Comparison of ENCODE assay signal across 26 cellular contexts in genomic region chr13:113667771-113668490, GRCh38. TPM values are rescaled to one million over a fixed set of nuclear protein-coding genes. Genes with fewer than 3 reads are reported as not detected.
DNase-seq lines count a peak whose midpoint lies in the region; ATAC-seq and TF ChIP-seq lines count a peak whose summit lies in the region.
"Had no signal": no experiment of that assay in that cellular context is flagged by ENCODE, and none has a peak within 500 bp of the region (broad histone marks: within the 10 kb centered on the region; RNA-seq: fewer than 3 reads in every experiment).

No MANE protein-coding gene starts in this region.

- intact Hi-C loops in natural killer cell (cut with micrococcal nuclease) (no loop called here), posterior vena cava (cut with DNase I) (no loop called here)

- H3K4me1 Mint-ChIP-seq in natural killer cell: peaks cover 0 to 7% of the 10 kb centered on the region in 2 donors
- peaks cover 4 to 11% of the 10 kb centered on the region in 2 donors for H3K4me1 Mint-ChIP-seq in natural killer cell treated with Interleukin-12 subunit alpha and Interleukin-12 subunit beta and Interleukin-15 and Interleukin-18, amount 100 ng/mL, for 72 hours (ENCODE audit: low read depth in 2 of 2)
- H3K4me1 Mint-ChIP-seq in endodermal cell: peaks cover 22% of the 10 kb centered on the region

- H3K4me1 ChIP-seq in endodermal cell (ENCODE audit: control insufficient read depth, insufficient read depth, low read length): no peaks in the 10 kb centered on the region
- H3K4me1 ChIP-seq: HAP-1, vagina had no signal

- TF ChIP-seq CTCF in natural killer cell (IDR thresholded peaks at IDR 0.05) (no peak), endodermal cell (conservative IDR thresholded peaks at IDR 0.05) (no peak)

- ATAC-seq in natural killer cell: no peak
- ATAC-seq in natural killer cell treated with Interleukin-12 subunit alpha and Interleukin-12 subunit beta and Interleukin-15 and Interleukin-18, amount 100 ng/mL, for 72 hours: no peak
- ATAC-seq: PC-3 had no signal

- no peaks in the 10 kb centered on the region for H3K36me3 Mint-ChIP-seq in natural killer cell
- H3K36me3 Mint-ChIP-seq in natural killer cell treated with Interleukin-12 subunit alpha and Interleukin-12 subunit beta and Interleukin-15 and Interleukin-18, amount 100 ng/mL, for 72 hours: peaks cover 6% of the 10 kb centered on the region
- no peaks in the 10 kb centered on the region for H3K36me3 Mint-ChIP-seq in endodermal cell (ENCODE audit: low read depth)
- H3K36me3 Mint-ChIP-seq: CD4-positive, alpha-beta memory T cell had no signal

- no peak overlapping the region for H3K27ac ChIP-seq in endodermal cell (ENCODE audit: low read depth, low read length)
- H3K27ac ChIP-seq: SJSA1, vagina had no signal

- DNase-seq in natural killer cell: peak; percentile 11
- no peak for DNase-seq in natural killer cell treated with Interleukin-12 subunit alpha and Interleukin-12 subunit beta and Interleukin-15 and Interleukin-18, amount 100 ng/mL, for 72 hours (ENCODE audit: low spot score)
- DNase-seq in endodermal cell: peak; percentile 38
- DNase-seq in posterior vena cava (ENCODE audit: low spot score): peak; percentile 79
- no peak for DNase-seq in superior temporal gyrus (ENCODE audit: extremely low spot score)
- DNase-seq in amniotic stem cell (lab: John Stamatoyannopoulos, UW): no peak
- no peak for DNase-seq in GOT3 (lab: John Stamatoyannopoulos, UW)
- DNase-seq: activated CD4-positive, alpha-beta T cell treated with anti-CD3 and anti-CD28 coated beads, Interleukin-2, amount 50 U/mL, for 1 hour; activated CD8-positive, alpha-beta memory T cell treated with anti-CD3 and anti-CD28 coated beads, Interleukin-2, amount 50 U/mL, for 48 hours; activated naive CD4-positive, alpha-beta T cell; anterior cingulate cortex; caudate nucleus; CD4-positive, alpha-beta memory T cell; IMR-90; NCI-H1105; NCI-H2029 treated with DMSO at 0.1 percent for 48 hours; NCI-H345; PC-3; stimulated activated CD4-positive, alpha-beta T cell treated with anti-CD3 and anti-CD28 coated beads, Interleukin-4, amount 100 ng/mL, for 24 hours; T-helper 1 cell had no signal

- no peak overlapping the region for H3K4me3 ChIP-seq in endodermal cell (ENCODE audit: low read length)
- H3K4me3 ChIP-seq: HAP-1, SJSA1, vagina had no signal

- H3K27me3 Mint-ChIP-seq in natural killer cell (ENCODE audit: low read depth in 2 of 2) (no peaks in the 10 kb centered on the region), endodermal cell (ENCODE audit: insufficient read depth) (peaks cover 2% of the 10 kb centered on the region)
- no peaks in the 10 kb centered on the region for H3K27me3 Mint-ChIP-seq in natural killer cell treated with Interleukin-12 subunit alpha and Interleukin-12 subunit beta and Interleukin-15 and Interleukin-18, amount 100 ng/mL, for 72 hours

- H3K27me3 ChIP-seq in endodermal cell (ENCODE audit: control insufficient read depth, insufficient read depth, low read length, poor library complexity, severe bottlenecking): no peaks in the 10 kb centered on the region
- H3K27me3 ChIP-seq: SJSA1, vagina had no signal

- no peaks in the 10 kb centered on the region for H3K36me3 ChIP-seq in endodermal cell (ENCODE audit: control insufficient read depth, insufficient read depth, low read length)
- H3K36me3 ChIP-seq: HAP-1, SJSA1, vagina had no signal

- H3K9me3 Mint-ChIP-seq in natural killer cell (peaks cover 4% of the 10 kb centered on the region in 2 donors), endodermal cell (no peaks in the 10 kb centered on the region)
- peaks cover 5% of the 10 kb centered on the region for H3K9me3 Mint-ChIP-seq in natural killer cell treated with Interleukin-12 subunit alpha and Interleukin-12 subunit beta and Interleukin-15 and Interleukin-18, amount 100 ng/mL, for 72 hours
- H3K9me3 Mint-ChIP-seq: CD4-positive, alpha-beta memory T cell had no signal

- H3K4me3 Mint-ChIP-seq in natural killer cell (no peak overlapping the region), endodermal cell (no peak overlapping the region)
- H3K4me3 Mint-ChIP-seq in natural killer cell treated with Interleukin-12 subunit alpha and Interleukin-12 subunit beta and Interleukin-15 and Interleukin-18, amount 100 ng/mL, for 72 hours: no peak overlapping the region
- H3K4me3 Mint-ChIP-seq: CD4-positive, alpha-beta memory T cell; neural crest cell had no signal

- H3K9ac ChIP-seq in endodermal cell (ENCODE audit: extremely low read depth, low read length, poor library complexity, severe bottlenecking): no peak overlapping the region

- 91 to 97% methylated on average over 23 to 29 of the region's 29 CpGs for WGBS in endodermal cell (ENCODE audit: insufficient coverage in 1 of 2, insufficient read length in 1 of 2), 2 experiments

- H3K27ac Mint-ChIP-seq in natural killer cell (no peak overlapping the region), endodermal cell (no peak overlapping the region)
- H3K27ac Mint-ChIP-seq in natural killer cell treated with Interleukin-12 subunit alpha and Interleukin-12 subunit beta and Interleukin-15 and Interleukin-18, amount 100 ng/mL, for 72 hours: no peak overlapping the region
- H3K27ac Mint-ChIP-seq: CD4-positive, alpha-beta memory T cell had no signal

- no peaks in the 10 kb centered on the region for H3K9me3 ChIP-seq in endodermal cell (ENCODE audit: control insufficient read depth, low read length)
- H3K9me3 ChIP-seq: HAP-1, vagina had no signal

RNA-seq across cellular contexts. Expression of gene GRK1, which starts 0.9 kb away (rescaled TPM):
- total RNA-seq in natural killer cell (not detected), endodermal cell (1 to 10 TPM; 1.7 to 2.5 TPM), posterior vena cava (not detected)
- under 1 TPM in 1 of 2 donors, not detected in 1; 0.14 TPM for total RNA-seq in natural killer cell treated with Interleukin-12 subunit alpha and Interleukin-12 subunit beta and Interleukin-15 and Interleukin-18, amount 100 ng/mL, for 72 hours
- 0.25 TPM for polyA plus RNA-seq in endodermal cell (2013, experiment 1 of 2)
- polyA plus RNA-seq in endodermal cell (2013, experiment 2 of 2): 0.17 TPM
- total RNA-seq: CD4-positive, alpha-beta memory T cell; dermis microvascular lymphatic vessel endothelial cell; IMR-90; mononuclear cell; PC-3; vagina had no signal
- polyA plus RNA-seq: CD4-positive, alpha-beta memory T cell; IMR-90 had no signal

RNA-seq across cellular contexts. Expression of gene ATP4B, which starts 9.9 kb away (rescaled TPM):
- total RNA-seq in natural killer cell (not detected), endodermal cell (not detected), posterior vena cava (not detected)
- total RNA-seq in natural killer cell treated with Interleukin-12 subunit alpha and Interleukin-12 subunit beta and Interleukin-15 and Interleukin-18, amount 100 ng/mL, for 72 hours: not detected
- not detected for polyA plus RNA-seq in endodermal cell (2013, experiment 1 of 2)
- not detected for polyA plus RNA-seq in endodermal cell (2013, experiment 2 of 2)
- total RNA-seq: CD4-positive, alpha-beta memory T cell; dermis microvascular lymphatic vessel endothelial cell; IMR-90; mononuclear cell; neural crest cell; PC-3; SJSA1; vagina had no signal
- polyA plus RNA-seq: IMR-90 had no signal

Comparison
In these comparisons a context has a peak if more than half of its experiments do, and no peak if none do; other contexts are left out.
1. DNase-seq: peak in natural killer cell (single experiment), endodermal cell (single experiment) and posterior vena cava (single experiment); none in natural killer cell treated with Interleukin-12 subunit alpha and Interleukin-12 subunit beta and Interleukin-15 and Interleukin-18, amount 100 ng/mL, for 72 hours (single experiment), superior temporal gyrus (single experiment), amniotic stem cell (single experiment) and GOT3 (single experiment).